In genomic region chr1:43587594-43587993, GRCh38 we compare ENCODE assay signal across 19 cellular contexts. TPM values are rescaled to one million over a fixed set of nuclear protein-coding genes. Genes with fewer than 3 reads are reported as not detected.
DNase-seq lines count a peak whose midpoint lies in the region; ATAC-seq, FAIRE-seq and TF ChIP-seq lines count a peak whose summit lies in the region.
"Had no signal": no experiment of that assay in that cellular context is flagged by ENCODE, and none has a peak within 500 bp of the region (broad histone marks: within the 10 kb centered on the region; RNA-seq: fewer than 3 reads in every experiment).

No MANE protein-coding gene starts in this region.

- intact Hi-C loops in upper lobe of right lung (cut with DNase I): no loop called here

- no peak overlapping the region for H3K4me2 ChIP-seq in SK-N-SH

- no peak for TF ChIP-seq CTCF in SK-N-SH (IDR thresholded peaks at IDR 0.05)
- TF ChIP-seq CTCF in bronchial epithelial cell (IDR thresholded peaks at IDR 0.05; ENCODE audit: insufficient read depth, low read length, severe bottlenecking): no peak
- TF ChIP-seq CTCF in upper lobe of right lung (IDR thresholded peaks at IDR 0.05): no peak

- TF ChIP-seq EP300 in SK-N-SH (IDR thresholded peaks at IDR 0.05; ENCODE audit: borderline replicate concordance in 1 of 2, low read depth in 1 of 2, low read length in 1 of 2): no peak

- no peak overlapping the region for H3K27ac Mint-ChIP-seq in activated naive CD4-positive, alpha-beta T cell treated with anti-CD3 and anti-CD28 coated beads, Interleukin-2, amount 10 ng/mL, durations not matched to agents 7 days and 5 days
- H3K27ac Mint-ChIP-seq: activated naive CD8-positive, alpha-beta T cell treated with anti-CD3 and anti-CD28 coated beads for 36 hours had no signal

- H3K4me1 ChIP-seq in SK-N-SH (ENCODE audit: control insufficient read depth in 1 of 2, insufficient read depth in 2 of 2, low read depth in 1 of 2, low read length in 1 of 2) (peaks cover 0 to 12% of the 10 kb centered on the region in 2 experiments; a peak in 1 of 4 replicates), upper lobe of right lung (no peaks in the 10 kb centered on the region)
- H3K4me1 ChIP-seq: Caco-2 had no signal

- no peaks in the 10 kb centered on the region for H3K79me2 ChIP-seq in SK-N-SH (ENCODE audit: insufficient read depth)

- no peaks in the 10 kb centered on the region for H3K4me1 Mint-ChIP-seq in activated naive CD4-positive, alpha-beta T cell treated with anti-CD3 and anti-CD28 coated beads, Interleukin-2, amount 10 ng/mL, durations not matched to agents 7 days and 5 days
- H3K4me1 Mint-ChIP-seq: H9 had no signal

- no peaks in the 10 kb centered on the region for H3F3A ChIP-seq in SK-N-SH (replicated peaks; ENCODE audit: insufficient read depth)

- H3K27me3 ChIP-seq in SK-N-SH (ENCODE audit: insufficient read depth): no peaks in the 10 kb centered on the region
- no peaks in the 10 kb centered on the region for H3K27me3 ChIP-seq in bronchial epithelial cell (ENCODE audit: control insufficient read depth, insufficient read depth, low read length)
- no peaks in the 10 kb centered on the region for H3K27me3 ChIP-seq in upper lobe of right lung

- H3K36me3 Mint-ChIP-seq in activated naive CD4-positive, alpha-beta T cell treated with anti-CD3 and anti-CD28 coated beads, Interleukin-2, amount 10 ng/mL, durations not matched to agents 7 days and 5 days: no peaks in the 10 kb centered on the region
- H3K36me3 Mint-ChIP-seq: activated naive CD8-positive, alpha-beta T cell treated with anti-CD3 and anti-CD28 coated beads for 36 hours had no signal

- peaks cover 0 to 27% of the 10 kb centered on the region in 2 experiments for H3K36me3 ChIP-seq in SK-N-SH (replicated peaks in 1 of 2; ENCODE audit: control insufficient read depth in 1 of 2, insufficient read depth in 2 of 2, low read length in 1 of 2)
- H3K36me3 ChIP-seq in bronchial epithelial cell (ENCODE audit: control insufficient read depth, insufficient read depth, low read length): peaks cover 57% of the 10 kb centered on the region
- no peaks in the 10 kb centered on the region for H3K36me3 ChIP-seq in upper lobe of right lung

- ATAC-seq in SK-N-SH treated with all-trans-retinoic acid at 6 μM for 48 hours (peak; percentile 57; the same call in 2 of the 3 replicates), left lobe of liver (peak; percentile 58), upper lobe of right lung (peak; percentile 68)

- WGBS in SK-N-SH (ENCODE audit: low lambda C conversion rate): 20% methylated on average over 1 of the region's 9 CpGs

- no peak for DNase-seq in SK-N-SH
- DNase-seq in bronchial epithelial cell (ENCODE audit: low read depth): peak; percentile 62
- DNase-seq in left lobe of liver (ENCODE audit: low spot score): peak; percentile 55
- DNase-seq in upper lobe of right lung: no peak
- DNase-seq in activated naive CD4-positive, alpha-beta T cell treated with anti-CD3 and anti-CD28 coated beads, Interleukin-2, amount 10 ng/mL, durations not matched to agents 7 days and 5 days: no peak
- DNase-seq in central memory CD4-positive, alpha-beta T cell: no peak
- DNase-seq in SKM-1 (lab: John Stamatoyannopoulos, UW; ENCODE audit: unreplicated experiment): no peak
- DNase-seq: 8988T; activated CD4-positive, CD25-positive, alpha-beta regulatory T cell treated with anti-CD3 and anti-CD28 coated beads, Interleukin-2, amount 50 U/mL, for 72 hours; activated naive CD8-positive, alpha-beta T cell treated with anti-CD3 and anti-CD28 coated beads for 36 hours; Caco-2; erythroblast; H9; Kasumi-1; NCI-H524 treated with DMSO at 0.1 percent for 48 hours; stimulated activated CD4-positive, alpha-beta T cell treated with anti-CD3 and anti-CD28 coated beads, Interleukin-1b, Interleukin-23, amount 100 ng/mL, for 48 hours; T-helper 1 cell had no signal

- no peaks in the 10 kb centered on the region for H3K9me2 ChIP-seq in SK-N-SH

- H3K4me3 ChIP-seq in SK-N-SH (ENCODE audit: low read depth in 2 of 2, low read length in 1 of 2): no peak overlapping the region
- H3K4me3 ChIP-seq in bronchial epithelial cell (ENCODE audit: low read depth, low read length): no peak overlapping the region
- H3K4me3 ChIP-seq in upper lobe of right lung: no peak overlapping the region

- H3K4me3 Mint-ChIP-seq in activated naive CD4-positive, alpha-beta T cell treated with anti-CD3 and anti-CD28 coated beads, Interleukin-2, amount 10 ng/mL, durations not matched to agents 7 days and 5 days: no peak overlapping the region
- H3K4me3 Mint-ChIP-seq: activated naive CD8-positive, alpha-beta T cell treated with anti-CD3 and anti-CD28 coated beads for 36 hours; H9 had no signal

- no peaks in the 10 kb centered on the region for H3K27me3 Mint-ChIP-seq in activated naive CD4-positive, alpha-beta T cell treated with anti-CD3 and anti-CD28 coated beads, Interleukin-2, amount 10 ng/mL, durations not matched to agents 7 days and 5 days
- H3K27me3 Mint-ChIP-seq: activated naive CD8-positive, alpha-beta T cell treated with anti-CD3 and anti-CD28 coated beads for 36 hours had no signal

- CTCF ChIA-PET in SK-N-SH (lab: Yijun Ruan, JAX): no interaction called here
- CTCF ChIA-PET in activated naive CD4-positive, alpha-beta T cell treated with anti-CD3 and anti-CD28 coated beads, Interleukin-2, amount 10 ng/mL, durations not matched to agents 7 days and 5 days (lab: Charles Lee): no interaction called here

- H3K9me3 ChIP-seq in SK-N-SH (no peaks in the 10 kb centered on the region), upper lobe of right lung (no peaks in the 10 kb centered on the region)
- H3K9me3 ChIP-seq: Caco-2 had no signal

- no peak overlapping the region for H2AFZ ChIP-seq in SK-N-SH (ENCODE audit: low read depth)

- no peak for TF ChIP-seq RAD21 in SK-N-SH (IDR thresholded peaks at IDR 0.05; ENCODE audit: low read length)

- POLR2A ChIA-PET in SK-N-SH (lab: Yijun Ruan, JAX): interaction anchor here (1.0 kb wide), 1 partner anchor 29 kb away, joined by 3 read pairs; no protein-coding TSS in a partner anchor

- no peak overlapping the region for H3K9ac ChIP-seq in SK-N-SH

- FAIRE-seq in bronchial epithelial cell (lab: Jason Lieb, UNC): no peak

- H3K9me3 Mint-ChIP-seq in activated naive CD4-positive, alpha-beta T cell treated with anti-CD3 and anti-CD28 coated beads, Interleukin-2, amount 10 ng/mL, durations not matched to agents 7 days and 5 days: no peaks in the 10 kb centered on the region
- H3K9me3 Mint-ChIP-seq: activated naive CD8-positive, alpha-beta T cell treated with anti-CD3 and anti-CD28 coated beads for 36 hours; H9 had no signal

- no peak overlapping the region; a peak in 1 of 4 replicates for H3K27ac ChIP-seq in SK-N-SH (ENCODE audit: low read depth in 2 of 2, low read length in 1 of 2)
- H3K27ac ChIP-seq in upper lobe of right lung: peak overlapping the region; percentile 18
- H3K27ac ChIP-seq: HL-60 had no signal

- H4K20me1 ChIP-seq in SK-N-SH (ENCODE audit: insufficient read depth): no peaks in the 10 kb centered on the region

TF ChIP-seq in SK-N-SH treated with all-trans-retinoic acid at 6 μM for 48 hours, 23 proteins besides CTCF, POLR2A, EP300 and RAD21 (continues in another document):
- TF ChIP-seq ZFP30 (CRISPR knock-in tag; IDR thresholded peaks at IDR 0.05) (no peak), ZNF70 (CRISPR knock-in tag; IDR thresholded peaks at IDR 0.05) (no peak), ZFP3 (CRISPR knock-in tag; IDR thresholded peaks at IDR 0.05) (no peak), POU6F1 (CRISPR knock-in tag; IDR thresholded peaks at IDR 0.05; ENCODE audit: borderline replicate concordance, low read depth) (no peak)

TF ChIP-seq in SK-N-SH, 30 proteins besides CTCF, POLR2A, EP300 and RAD21:
- TF ChIP-seq TEAD4 (IDR thresholded peaks at IDR 0.05; ENCODE audit: borderline replicate concordance, insufficient read depth) (no peak), EZH2phosphoT487 (IDR thresholded peaks at IDR 0.05; ENCODE audit: borderline replicate concordance, low read depth) (no peak), USF2 (IDR thresholded peaks at IDR 0.05; ENCODE audit: borderline replicate concordance, low read depth, low read length) (no peak), USF1 (IDR thresholded peaks at IDR 0.05; ENCODE audit: borderline replicate concordance, low read depth) (no peak)

RNA-seq across cellular contexts. Expression of gene PTPRF, which starts 56.9 kb away (rescaled TPM):
- polyA plus RNA-seq in SK-N-SH (2012; rRNA removed): 67.6 and 72.7 TPM in 2 replicates
- 36.8 and 50.6 TPM in 2 replicates for polyA plus RNA-seq in SK-N-SH (2012; cell fraction: cytosol; rRNA removed)
- 97.5 and 115 TPM in 2 replicates for polyA plus RNA-seq in SK-N-SH (2012; cell fraction: nucleus; rRNA removed)
- total RNA-seq in bronchial epithelial cell: 127 and 202 TPM in 2 replicates
- total RNA-seq in left lobe of liver: 290 TPM
- 199 TPM for total RNA-seq in upper lobe of right lung

Comparison
In these comparisons a context has a peak if more than half of its experiments do, and no peak if none do; other contexts are left out.
1. DNase-seq: peak in bronchial epithelial cell (single experiment) and left lobe of liver (single experiment); none in SK-N-SH (single experiment), upper lobe of right lung (single experiment), activated naive CD4-positive, alpha-beta T cell treated with anti-CD3 and anti-CD28 coated beads, Interleukin-2, amount 10 ng/mL, durations not matched to agents 7 days and 5 days (single experiment), central memory CD4-positive, alpha-beta T cell (single experiment) and SKM-1 (single experiment).
2. Peak in every context shown above with its lines, with median percentiles within 50 percentile points of each other: ATAC-seq.